Comparison of ENCODE assay signal across 34 cellular contexts in the genomic region with DNA sequence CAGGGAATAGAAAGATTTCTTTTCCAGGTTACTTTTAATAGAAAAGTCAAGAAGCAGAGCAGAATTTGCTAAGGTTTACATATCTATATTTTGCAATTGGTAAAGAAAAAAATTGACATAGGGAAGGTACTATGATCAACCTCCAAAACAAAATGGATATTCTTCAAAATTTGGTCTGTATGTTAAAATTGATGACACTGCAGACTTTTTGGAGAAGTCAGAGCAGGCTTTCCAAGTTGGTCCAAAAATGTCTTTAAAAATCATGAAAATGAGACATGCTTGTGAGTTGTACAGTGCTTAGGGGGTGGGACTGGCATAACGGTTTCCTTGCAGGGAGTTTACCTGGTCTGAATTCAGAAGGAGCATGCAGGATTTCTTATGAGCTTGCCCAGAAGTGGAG.
"Had no signal": no experiment of that assay in that cellular context is flagged by ENCODE, and none has a peak within 500 bp of the region (broad histone marks: within the 10 kb centered on the region; RNA-seq: fewer than 3 reads in every experiment).

No MANE protein-coding gene starts in this region.

- H3K4me3 ChIP-seq: adrenal gland, ascending aorta, body of pancreas, breast epithelium, cardiac muscle cell had no signal

- H3K27me3 ChIP-seq: adrenal gland, ascending aorta, body of pancreas, brain microvascular endothelial cell, breast epithelium, cardiac muscle cell had no signal

- H3K27ac ChIP-seq: adrenal gland, ascending aorta, body of pancreas, brain microvascular endothelial cell, breast epithelium, cardiac muscle cell had no signal

- DNase-seq: activated effector memory CD4-positive, alpha-beta T cell treated with anti-CD3 and anti-CD28 coated beads, Interleukin-2, amount 50 U/mL, for 16 hours; activated effector memory CD4-positive, alpha-beta T cell treated with Interleukin-2 at 50 U/mL for 16 hours; activated gamma-delta T cell; activated gamma-delta T cell treated with Interleukin-2 at 50 U/mL for 16 hours; activated naive CD4-positive, alpha-beta T cell; activated naive CD4-positive, alpha-beta T cell treated with anti-CD3 and anti-CD28 coated beads for 36 hours; activated naive CD4-positive, alpha-beta T cell treated with anti-CD3 and anti-CD28 coated beads, Interleukin-2, amount 10 ng/mL, durations not matched to agents 7 days and 5 days; activated naive CD4-positive, alpha-beta T cell treated with anti-CD3 and anti-CD28 coated beads, Interleukin-2, amount 50 U/mL, for 16 hours; activated naive CD4-positive, alpha-beta T cell treated with Interleukin-2 at 50 U/mL for 16 hours; activated naive CD8-positive, alpha-beta T cell treated with anti-CD3 and anti-CD28 coated beads for 36 hours; activated naive CD8-positive, alpha-beta T cell treated with anti-CD3 and anti-CD28 coated beads, Interleukin-2, amount 10 ng/mL, durations not matched to agents 7 days and 5 days; activated naive CD8-positive, alpha-beta T cell treated with anti-CD3 and anti-CD28 coated beads, Interleukin-2, amount 50 U/mL, for 24 hours; activated T-cell treated with anti-CD3 and anti-CD28 coated beads, Interleukin-2, amount 50 U/mL, for 1 hour; activated T-cell treated with anti-CD3 and anti-CD28 coated beads, Interleukin-2, amount 50 U/mL, for 24 hours; activated T-cell treated with anti-CD3 and anti-CD28 coated beads, Interleukin-2, amount 50 U/mL, for 4 hours; activated T-cell treated with anti-CD3 and anti-CD28 coated beads, Interleukin-2, amount 50 U/mL, for 48 hours; activated T-cell treated with anti-CD3 and anti-CD28 coated beads, Interleukin-2, amount 50 U/mL, for 72 hours; adrenal gland; amniotic stem cell; amygdala; anterior cingulate cortex; aorta; body of pancreas; brain microvascular endothelial cell; caudate nucleus; central memory CD4-positive, alpha-beta T cell; cerebellar nuclear complex had no signal

- H3K4me1 ChIP-seq: adrenal gland, body of pancreas, breast epithelium had no signal

- FAIRE-seq: astrocyte, bronchial epithelial cell had no signal

- ATAC-seq: activated naive CD4-positive, alpha-beta T cell treated with anti-CD3 and anti-CD28 coated beads, Interleukin-2, amount 50 U/mL, for 72 hours; activated naive CD8-positive, alpha-beta T cell treated with anti-CD3 and anti-CD28 coated beads, Interleukin-2, amount 50 U/mL, for 24 hours; activated T-cell treated with anti-CD3 and anti-CD28 coated beads, Interleukin-2, amount 50 U/mL, for 4 hours; activated T-cell treated with anti-CD3 and anti-CD28 coated beads, Interleukin-2, amount 50 U/mL, for 72 hours; activated T-helper 17 cell treated with anti-CD3 and anti-CD28 coated beads, Interleukin-2, amount 50 U/mL, for 72 hours; body of pancreas had no signal

- H3K9me3 ChIP-seq: adrenal gland, ascending aorta, body of pancreas, breast epithelium had no signal

- H3K36me3 ChIP-seq: adrenal gland, ascending aorta, brain microvascular endothelial cell, breast epithelium, cardiac muscle cell had no signal
